ENCODE assay signal across 12 cellular contexts in genomic region chr10:69866246-69866687, GRCh38.
DNase-seq lines count a peak whose midpoint lies in the region; ATAC-seq and TF ChIP-seq lines count a peak whose summit lies in the region.
"Had no signal": no experiment of that assay in that cellular context is flagged by ENCODE, and none has a peak within 500 bp of the region (broad histone marks: within the 10 kb centered on the region; RNA-seq: fewer than 3 reads in every experiment).

No MANE protein-coding gene starts in this region.

- peaks cover 39% of the 10 kb centered on the region for H3F3A ChIP-seq in neural progenitor cell (ENCODE audit: low read depth)

- H3K9ac ChIP-seq in neural progenitor cell = no peak overlapping the region

- peak overlapping the region; percentile 71 for H3K4me2 ChIP-seq in neural progenitor cell
- H3K4me2 ChIP-seq: A549 had no signal

- 45 to 53% methylated on average over 5 of the region's 5 CpGs for WGBS in heart right ventricle, 2 donors
- WGBS in esophagus, 2 donors = 58 to 76% methylated on average over 5 of the region's 5 CpGs

- H3K27me3 Mint-ChIP-seq in neural progenitor cell (ENCODE audit: insufficient read depth, low read depth) = peaks cover 13% of the 10 kb centered on the region

- peak overlapping the region; percentile 55 for H3K27ac Mint-ChIP-seq in neural progenitor cell
- H3K27ac Mint-ChIP-seq: activated CD4-positive, alpha-beta T cell treated with anti-CD3 and anti-CD28 coated beads, Interleukin-2, amount 10 ng/mL, durations not matched to agents 7 days and 5 days; T-helper 1 cell treated with Interleukin-12 subunit alpha and Interleukin-12 subunit beta and Interleukin-4 antibody, amounts not matched to agents 30 μg/mL and 1 μg/mL, for 36 hours had no signal

- H3K9me3 Mint-ChIP-seq in neural progenitor cell = no peaks in the 10 kb centered on the region
- H3K9me3 Mint-ChIP-seq: activated CD4-positive, alpha-beta T cell treated with anti-CD3 and anti-CD28 coated beads, Interleukin-2, amount 10 ng/mL, durations not matched to agents 7 days and 5 days; T-helper 1 cell treated with Interleukin-12 subunit alpha and Interleukin-12 subunit beta and Interleukin-4 antibody, amounts not matched to agents 30 μg/mL and 1 μg/mL, for 36 hours had no signal

- no peaks in the 10 kb centered on the region for H3K36me3 Mint-ChIP-seq in neural progenitor cell

- TF ChIP-seq POLR2A in vagina (IDR thresholded peaks at IDR 0.05) = no peak

- ATAC-seq in heart right ventricle (peak in 6 of 8 donors; percentile 17 to 62 (median 42)), Right ventricle myocardium inferior (no peak), HG03039 (IDR thresholded peaks at IDR 0.05; ENCODE audit: unreplicated experiment) (no peak), GM18519 (IDR thresholded peaks at IDR 0.05; ENCODE audit: low FRiP score, unreplicated experiment) (no peak)
- ATAC-seq: A549 had no signal

- no peaks in the 10 kb centered on the region for H3K79me2 ChIP-seq in neural progenitor cell (ENCODE audit: low read depth)

- TF ChIP-seq CTCF in heart right ventricle (IDR thresholded peaks at IDR 0.05) (no peak), neural progenitor cell (IDR thresholded peaks at IDR 0.05) (no peak), vagina (IDR thresholded peaks at IDR 0.05) (no peak)

- intact Hi-C loops in heart right ventricle (cut with DNase I) = no loop called here
- intact Hi-C loops in Right ventricle myocardium inferior (cut with DNase I) = loop anchor here (5.0 kb wide), 1 partner anchor 119 kb away; no protein-coding TSS in a partner anchor
- intact Hi-C loops in vagina (cut with DNase I) = loop anchor here (10.0 kb wide), 1 partner anchor 301 kb away; no protein-coding TSS in a partner anchor

- peak overlapping the region; percentile 46 for H3K4me3 Mint-ChIP-seq in neural progenitor cell
- H3K4me3 Mint-ChIP-seq: activated CD4-positive, alpha-beta T cell treated with anti-CD3 and anti-CD28 coated beads, Interleukin-2, amount 10 ng/mL, durations not matched to agents 7 days and 5 days; T-helper 1 cell treated with Interleukin-12 subunit alpha and Interleukin-12 subunit beta and Interleukin-4 antibody, amounts not matched to agents 30 μg/mL and 1 μg/mL, for 36 hours had no signal

- no peaks in the 10 kb centered on the region for H3K27me3 ChIP-seq in heart right ventricle
- H3K27me3 ChIP-seq in esophagus (ENCODE audit: control insufficient read depth in 1 of 2, insufficient read depth in 2 of 2, low read length in 2 of 2) = no peaks in the 10 kb centered on the region
- no peaks in the 10 kb centered on the region for H3K27me3 ChIP-seq in neural progenitor cell
- no peaks in the 10 kb centered on the region for H3K27me3 ChIP-seq in vagina

- no peaks in the 10 kb centered on the region for H4K20me1 ChIP-seq in neural progenitor cell (ENCODE audit: low read depth)

- peak overlapping the region in 8 of 10 donors; percentile 23 to 70 (median 54) for H3K27ac ChIP-seq in heart right ventricle
- H3K27ac ChIP-seq in esophagus (ENCODE audit: low read depth in 2 of 2, low read length in 1 of 2) = peak overlapping the region; percentile 16 to 47
- H3K27ac ChIP-seq in neural progenitor cell = peak overlapping the region; percentile 14
- peak overlapping the region; percentile 71 for H3K27ac ChIP-seq in vagina

- H2AFZ ChIP-seq in neural progenitor cell (replicated peaks) = peak overlapping the region; percentile 68

- peaks cover 61% of the 10 kb centered on the region for H3K4me1 Mint-ChIP-seq in neural progenitor cell

- H3K9me3 ChIP-seq in heart right ventricle = no peaks in the 10 kb centered on the region
- no peaks in the 10 kb centered on the region for H3K9me3 ChIP-seq in esophagus (ENCODE audit: control insufficient read depth in 2 of 2, insufficient read depth in 1 of 2, low read depth in 1 of 2, low read length in 1 of 2)
- no peaks in the 10 kb centered on the region for H3K9me3 ChIP-seq in neural progenitor cell (ENCODE audit: low read depth)
- H3K9me3 ChIP-seq in vagina = no peaks in the 10 kb centered on the region
- H3K9me3 ChIP-seq: A549 had no signal

- DNase-seq in heart right ventricle (no peak), Right ventricle myocardium inferior (ENCODE audit: missing footprints) (no peak), neural progenitor cell (ENCODE audit: low spot score) (peak; percentile 45), vagina (ENCODE audit: extremely low spot score in 2 of 2) (no peak), GF-D8 (lab: John Stamatoyannopoulos, UW) (no peak)
- DNase-seq: activated CD4-positive, alpha-beta T cell treated with anti-CD3 and anti-CD28 coated beads, Interleukin-2, amount 10 ng/mL, durations not matched to agents 7 days and 5 days; NCI-H345 had no signal

- no peaks in the 10 kb centered on the region for H3K36me3 ChIP-seq in heart right ventricle
- H3K36me3 ChIP-seq in esophagus (ENCODE audit: control insufficient read depth in 2 of 2, insufficient read depth in 2 of 2, low read length in 1 of 2) = no peaks in the 10 kb centered on the region
- H3K36me3 ChIP-seq in neural progenitor cell = no peaks in the 10 kb centered on the region
- no peaks in the 10 kb centered on the region for H3K36me3 ChIP-seq in vagina

- H3K4me1 ChIP-seq in heart right ventricle (peaks cover 2 to 27% (median 13%) of the 10 kb centered on the region in 9 donors), esophagus (ENCODE audit: control insufficient read depth in 2 of 2, insufficient read depth in 2 of 2, low read length in 1 of 2) (peaks cover 8 to 31% of the 10 kb centered on the region in 2 donors), neural progenitor cell (peaks cover 55% of the 10 kb centered on the region), vagina (peaks cover 69% of the 10 kb centered on the region)

- H3K4me3 ChIP-seq in heart right ventricle (peak overlapping the region in 4 of 10 donors; percentile 35 to 43 (median 39)), esophagus (ENCODE audit: low read depth in 1 of 2, low read length in 2 of 2) (no peak overlapping the region), neural progenitor cell (no peak overlapping the region), vagina (peak overlapping the region in 1 of 2 donors; percentile 34)
- H3K4me3 ChIP-seq: A549 had no signal

Comparison
In these comparisons a context has a peak if more than half of its experiments do, and no peak if none do; other contexts are left out.
1. ATAC-seq: peak in heart right ventricle (6 of 8); none in Right ventricle myocardium inferior (single experiment), HG03039 (single experiment) and GM18519 (single experiment).
2. intact Hi-C loops: an anchor here in Right ventricle myocardium inferior (5.0 kb wide) and vagina (10.0 kb wide); none called in heart right ventricle.
3. H3K27ac ChIP-seq: peak in every context shown above with its lines; median percentile 71 in vagina; 54 in heart right ventricle; 32 in esophagus; 14 in neural progenitor cell.